Comparison of ENCODE assay signal across 10 cellular contexts in the genomic region with DNA sequence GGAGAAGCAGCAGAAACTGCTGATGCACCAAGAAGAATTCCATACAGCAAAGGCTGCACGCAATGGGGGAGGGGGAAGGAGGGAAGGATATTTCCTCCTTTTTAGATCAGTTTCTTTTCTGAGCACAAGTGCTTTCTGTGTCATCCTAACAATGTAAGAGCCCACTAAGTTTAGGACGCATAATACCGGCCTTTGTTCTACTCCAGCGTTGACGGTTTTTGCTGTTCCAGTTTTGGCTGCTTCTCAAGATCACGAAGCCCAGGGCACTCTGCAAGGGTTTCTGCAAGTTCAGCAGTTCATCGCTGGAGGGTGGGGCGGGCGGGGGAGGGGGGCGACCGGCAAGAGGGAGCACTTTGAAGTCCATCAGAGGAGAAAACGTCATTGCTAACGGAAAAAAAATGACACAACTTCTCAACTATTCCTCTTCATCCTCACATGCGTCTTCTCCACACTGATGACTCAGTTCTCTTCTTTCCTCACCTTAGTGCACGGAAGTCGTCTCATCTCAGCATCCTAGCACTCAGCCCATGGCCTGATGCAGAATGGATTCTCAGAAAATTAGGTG. TPM values are rescaled to one million over a fixed set of nuclear protein-coding genes. Genes with fewer than 3 reads are reported as not detected.
A peak's percentile ranks its signal among the peaks of the same experiment; 100 is the strongest.
DNase-seq lines count a peak whose midpoint lies in the region; ATAC-seq and TF ChIP-seq lines count a peak whose summit lies in the region.
"Had no signal": no experiment of that assay in that cellular context is flagged by ENCODE, and none has a peak within 500 bp of the region (broad histone marks: within the 10 kb centered on the region; RNA-seq: fewer than 3 reads in every experiment).

No MANE protein-coding gene starts in this region.

- H3K4me1 ChIP-seq in tibial nerve: peaks cover 0 to 19% (median 3%) of the 10 kb centered on the region in 4 donors

- WGBS in tibial nerve, 2 donors: 3 to 8% methylated on average over 16 of the region's 16 CpGs

- peak overlapping the region; percentile 3 for H3K27ac Mint-ChIP-seq in activated naive CD4-positive, alpha-beta T cell treated with anti-CD3 and anti-CD28 coated beads, Interleukin-2, amount 10 ng/mL, durations not matched to agents 7 days and 5 days
- H3K27ac Mint-ChIP-seq in activated T-helper 2 cell treated with anti-CD3 and anti-CD28 coated beads, Interferon-gamma antibody, Interleukin-2, Interleukin-4, amounts not matched to agents 10 μg/mL and 5 μg/mL and 100 μg/mL, durations not matched to agents 14 hours and 24 hours and 36 hours: no peak overlapping the region

- intact Hi-C loops in activated T-helper 2 cell treated with anti-CD3 and anti-CD28 coated beads, Interferon-gamma antibody, Interleukin-2, Interleukin-4, amounts not matched to agents 10 μg/mL and 5 μg/mL and 100 μg/mL, durations not matched to agents 14 hours and 24 hours and 36 hours (cut with micrococcal nuclease): no loop called here

- H3K36me3 Mint-ChIP-seq in activated naive CD4-positive, alpha-beta T cell treated with anti-CD3 and anti-CD28 coated beads, Interleukin-2, amount 10 ng/mL, durations not matched to agents 7 days and 5 days: peaks cover 1% of the 10 kb centered on the region
- no peaks in the 10 kb centered on the region for H3K36me3 Mint-ChIP-seq in activated T-helper 2 cell treated with anti-CD3 and anti-CD28 coated beads, Interferon-gamma antibody, Interleukin-2, Interleukin-4, amounts not matched to agents 10 μg/mL and 5 μg/mL and 100 μg/mL, durations not matched to agents 14 hours and 24 hours and 36 hours (ENCODE audit: low read depth)

- ATAC-seq in GM18861 (IDR thresholded peaks at IDR 0.05; ENCODE audit: unreplicated experiment) (no peak), esophagus mucosa (no peak)

- H3K27me3 Mint-ChIP-seq in activated naive CD4-positive, alpha-beta T cell treated with anti-CD3 and anti-CD28 coated beads, Interleukin-2, amount 10 ng/mL, durations not matched to agents 7 days and 5 days: peaks cover under 1% of the 10 kb centered on the region
- H3K27me3 Mint-ChIP-seq in activated T-helper 2 cell treated with anti-CD3 and anti-CD28 coated beads, Interferon-gamma antibody, Interleukin-2, Interleukin-4, amounts not matched to agents 10 μg/mL and 5 μg/mL and 100 μg/mL, durations not matched to agents 14 hours and 24 hours and 36 hours (ENCODE audit: low read depth): no peaks in the 10 kb centered on the region

- peak overlapping the region in 1 of 4 donors; percentile 8 for H3K4me3 ChIP-seq in tibial nerve

- H3K27me3 ChIP-seq in tibial nerve: no peaks in the 10 kb centered on the region

- H3K36me3 ChIP-seq in tibial nerve: no peaks in the 10 kb centered on the region

- CTCF ChIA-PET in activated naive CD4-positive, alpha-beta T cell treated with anti-CD3 and anti-CD28 coated beads, Interleukin-2, amount 10 ng/mL, durations not matched to agents 7 days and 5 days (lab: Charles Lee): no interaction called here

- no peaks in the 10 kb centered on the region for H3K9me3 Mint-ChIP-seq in activated naive CD4-positive, alpha-beta T cell treated with anti-CD3 and anti-CD28 coated beads, Interleukin-2, amount 10 ng/mL, durations not matched to agents 7 days and 5 days
- no peaks in the 10 kb centered on the region for H3K9me3 Mint-ChIP-seq in activated T-helper 2 cell treated with anti-CD3 and anti-CD28 coated beads, Interferon-gamma antibody, Interleukin-2, Interleukin-4, amounts not matched to agents 10 μg/mL and 5 μg/mL and 100 μg/mL, durations not matched to agents 14 hours and 24 hours and 36 hours

- TF ChIP-seq CTCF in tibial nerve (IDR thresholded peaks at IDR 0.05): no peak

- peak; percentile 45 to 48 for TF ChIP-seq EP300 in tibial nerve (IDR thresholded peaks at IDR 0.05)

- H3K27ac ChIP-seq in tibial nerve: peak overlapping the region; percentile 21 to 81 (median 50)

- no peaks in the 10 kb centered on the region for H3K9me3 ChIP-seq in tibial nerve

- H3K4me3 Mint-ChIP-seq in activated naive CD4-positive, alpha-beta T cell treated with anti-CD3 and anti-CD28 coated beads, Interleukin-2, amount 10 ng/mL, durations not matched to agents 7 days and 5 days: no peak overlapping the region
- peak overlapping the region; percentile 13 for H3K4me3 Mint-ChIP-seq in activated T-helper 2 cell treated with anti-CD3 and anti-CD28 coated beads, Interferon-gamma antibody, Interleukin-2, Interleukin-4, amounts not matched to agents 10 μg/mL and 5 μg/mL and 100 μg/mL, durations not matched to agents 14 hours and 24 hours and 36 hours (ENCODE audit: low read depth)

- DNase-seq in activated naive CD4-positive, alpha-beta T cell treated with anti-CD3 and anti-CD28 coated beads, Interleukin-2, amount 10 ng/mL, durations not matched to agents 7 days and 5 days: no peak
- DNase-seq in activated naive CD4-positive, alpha-beta T cell treated with anti-CD3 and anti-CD28 coated beads, Interleukin-2, amount 50 U/mL, for 16 hours: no peak
- DNase-seq in activated T-helper 2 cell treated with anti-CD3 and anti-CD28 coated beads, Interferon-gamma antibody, Interleukin-2, Interleukin-4, amounts not matched to agents 10 μg/mL and 5 μg/mL and 100 μg/mL, durations not matched to agents 14 hours and 24 hours and 36 hours (ENCODE audit: low spot score): no peak
- DNase-seq in iris pigment epithelial cell (ENCODE audit: low read depth) (peak; percentile 79), tibial nerve (ENCODE audit: low spot score in 2 of 2) (no peak), SHP77 (lab: John Stamatoyannopoulos, UW) (no peak)
- DNase-seq: activated CD4-positive, alpha-beta T cell treated with anti-CD3 and anti-CD28 coated beads, Interleukin-2, amount 50 U/mL, for 1 hour; left cardiac atrium had no signal

- H3K4me1 Mint-ChIP-seq in activated naive CD4-positive, alpha-beta T cell treated with anti-CD3 and anti-CD28 coated beads, Interleukin-2, amount 10 ng/mL, durations not matched to agents 7 days and 5 days: peaks cover 20% of the 10 kb centered on the region
- peaks cover 12% of the 10 kb centered on the region for H3K4me1 Mint-ChIP-seq in activated T-helper 2 cell treated with anti-CD3 and anti-CD28 coated beads, Interferon-gamma antibody, Interleukin-2, Interleukin-4, amounts not matched to agents 10 μg/mL and 5 μg/mL and 100 μg/mL, durations not matched to agents 14 hours and 24 hours and 36 hours (ENCODE audit: low read depth)

- TF ChIP-seq POLR2A in tibial nerve (IDR thresholded peaks at IDR 0.05): no peak

RNA-seq across cellular contexts. Expression of gene FAM178B, which starts 8.7 kb away (rescaled TPM):
- total RNA-seq in activated T-helper 2 cell treated with anti-CD3 and anti-CD28 coated beads, Interferon-gamma antibody, Interleukin-2, Interleukin-4, amounts not matched to agents 10 μg/mL and 5 μg/mL and 100 μg/mL, durations not matched to agents 14 hours and 24 hours and 36 hours: not detected in 2 replicates
- 10 to 100 TPM in 1 of 4 donors, 1 to 10 TPM in 3; 1.9 to 14.1 (median 3.5) TPM for total RNA-seq in tibial nerve
- total RNA-seq in esophagus mucosa: 0.44 TPM
